In the genomic region with DNA sequence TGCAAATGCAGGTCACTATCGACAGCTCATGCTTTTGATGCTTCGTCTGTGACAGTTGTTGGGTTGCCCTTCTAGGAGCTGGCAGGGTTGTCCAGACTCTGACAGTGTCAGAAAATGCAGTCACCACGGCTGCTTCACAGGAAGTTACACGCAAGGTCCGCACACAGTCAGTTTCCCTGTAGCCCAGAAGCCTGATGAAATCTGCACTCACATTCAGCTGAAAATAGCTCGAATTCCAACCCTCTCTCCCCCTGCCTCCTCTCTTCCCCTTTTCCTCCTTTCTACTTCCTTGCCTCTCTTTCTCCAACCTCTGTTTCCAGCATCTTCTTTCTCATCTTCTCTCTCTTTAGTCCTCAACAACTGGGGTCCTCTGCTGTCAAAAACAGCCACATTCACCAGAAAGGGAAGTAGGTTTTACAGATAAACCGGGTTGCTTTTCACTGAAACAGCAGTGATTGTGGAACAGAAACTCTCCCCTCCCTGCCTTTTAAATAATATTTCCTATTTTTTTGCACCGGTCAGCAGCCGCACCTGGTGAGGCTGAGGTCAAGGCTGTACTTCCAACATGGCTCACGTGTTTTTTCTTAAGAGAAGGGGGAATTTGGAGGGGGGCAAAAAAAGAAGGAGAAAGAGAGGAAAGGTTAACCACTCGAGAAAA, we compare ENCODE assay signal across 10 cellular contexts.
DNase-seq lines count a peak whose midpoint lies in the region; ATAC-seq and TF ChIP-seq lines count a peak whose summit lies in the region.
"Had no signal": no experiment of that assay in that cellular context is flagged by ENCODE, and none has a peak within 500 bp of the region (broad histone marks: within the 10 kb centered on the region; RNA-seq: fewer than 3 reads in every experiment).

No MANE protein-coding gene starts in this region.

- DNase-seq in SK-N-SH (no peak), hepatocyte (ENCODE audit: low spot score) (no peak), retina (no peak), NCI-H187 (lab: John Stamatoyannopoulos, UW) (no peak)
- DNase-seq in activated CD4-positive, alpha-beta T cell treated with anti-CD3 and anti-CD28 coated beads for 48 hours: no peak
- DNase-seq: colonic mucosa; MG63; stimulated activated naive CD8-positive, alpha-beta T cell treated with anti-CD3 and anti-CD28 coated beads, Interleukin-15, Interleukin-2, amounts not matched to agents 100 U/mL and 50 U/mL, for 24 hours had no signal

- H3K36me3 ChIP-seq in SK-N-SH (replicated peaks in 1 of 2; ENCODE audit: control insufficient read depth in 1 of 2, insufficient read depth in 2 of 2, low read length in 1 of 2) (no peaks in the 10 kb centered on the region), hepatocyte (replicated peaks; ENCODE audit: insufficient read depth, low read depth) (no peaks in the 10 kb centered on the region), thymus (ENCODE audit: control insufficient read depth, insufficient read depth) (peaks cover 12% of the 10 kb centered on the region)
- H3K36me3 ChIP-seq: colonic mucosa, MG63 had no signal

- H3K4me3 ChIP-seq in SK-N-SH (ENCODE audit: low read depth in 2 of 2, low read length in 1 of 2) (peak overlapping the region; percentile 9 to 37; a peak in 3 of 4 replicates), hepatocyte (no peak overlapping the region), thymus (ENCODE audit: low read length) (no peak overlapping the region)
- H3K4me3 ChIP-seq: colonic mucosa, MG63 had no signal

- peaks cover 0 to 35% of the 10 kb centered on the region in 2 experiments; a peak in 3 of 4 replicates for H3K4me1 ChIP-seq in SK-N-SH (ENCODE audit: control insufficient read depth in 1 of 2, insufficient read depth in 2 of 2, low read depth in 1 of 2, low read length in 1 of 2)
- H3K4me1 ChIP-seq in hepatocyte (ENCODE audit: insufficient read depth): peaks cover 57% of the 10 kb centered on the region
- peaks cover 21% of the 10 kb centered on the region for H3K4me1 ChIP-seq in thymus (ENCODE audit: control insufficient read depth, insufficient read depth, low read length)

- no peaks in the 10 kb centered on the region for H3K9me3 ChIP-seq in SK-N-SH
- H3K9me3 ChIP-seq in hepatocyte (ENCODE audit: low read depth): no peaks in the 10 kb centered on the region
- no peaks in the 10 kb centered on the region for H3K9me3 ChIP-seq in thymus (ENCODE audit: control insufficient read depth)
- H3K9me3 ChIP-seq: colonic mucosa, MG63 had no signal

- H3K27me3 ChIP-seq in SK-N-SH (ENCODE audit: insufficient read depth) (no peaks in the 10 kb centered on the region), hepatocyte (no peaks in the 10 kb centered on the region), thymus (ENCODE audit: control insufficient read depth, insufficient read depth) (no peaks in the 10 kb centered on the region)
- H3K27me3 ChIP-seq: colonic mucosa, MG63 had no signal

- no peak for TF ChIP-seq CTCF in SK-N-SH (IDR thresholded peaks at IDR 0.05)
- TF ChIP-seq CTCF in hepatocyte (IDR thresholded peaks at IDR 0.05; ENCODE audit: poor library complexity): no peak

- H4K20me1 ChIP-seq in SK-N-SH (ENCODE audit: insufficient read depth) (no peaks in the 10 kb centered on the region), hepatocyte (ENCODE audit: insufficient read depth, poor library complexity, severe bottlenecking) (no peaks in the 10 kb centered on the region)

- peaks cover 25% of the 10 kb centered on the region for H3F3A ChIP-seq in SK-N-SH (replicated peaks; ENCODE audit: insufficient read depth)

- TF ChIP-seq RAD21 in SK-N-SH (IDR thresholded peaks at IDR 0.05; ENCODE audit: low read length): no peak

- WGBS in SK-N-SH (ENCODE audit: low lambda C conversion rate): 38% methylated on average over 11 of the region's 11 CpGs
- 68% methylated on average over 11 of the region's 11 CpGs for WGBS in hepatocyte (ENCODE audit: low lambda C conversion rate, missing lambda C conversion rate)
- 53% methylated on average over 11 of the region's 11 CpGs for WGBS in thymus

- TF ChIP-seq EP300 in SK-N-SH (IDR thresholded peaks at IDR 0.05; ENCODE audit: borderline replicate concordance in 1 of 2, low read depth in 1 of 2, low read length in 1 of 2): no peak

- H3K9me2 ChIP-seq in SK-N-SH (no peaks in the 10 kb centered on the region), hepatocyte (replicated peaks; ENCODE audit: insufficient read depth) (no peaks in the 10 kb centered on the region)

- peak; percentile 47 for ATAC-seq in GM21528 (IDR thresholded peaks at IDR 0.05; ENCODE audit: low FRiP score, unreplicated experiment)
- ATAC-seq: stimulated activated naive CD8-positive, alpha-beta T cell treated with anti-CD3 and anti-CD28 coated beads, Interleukin-15, Interleukin-2, amounts not matched to agents 100 U/mL and 50 U/mL, for 24 hours had no signal

- CTCF ChIA-PET in SK-N-SH (lab: Yijun Ruan, JAX): interaction anchor here (1.2 kb wide), 1 partner anchor 66 kb away, joined by 3 read pairs; no protein-coding TSS in a partner anchor

- H3K9ac ChIP-seq in SK-N-SH: peak overlapping the region; percentile 83

- H2AFZ ChIP-seq in SK-N-SH (ENCODE audit: low read depth) (peak overlapping the region; percentile 75), hepatocyte (peak overlapping the region; percentile 41)

- H3K79me2 ChIP-seq in SK-N-SH (ENCODE audit: insufficient read depth) (peaks cover 14% of the 10 kb centered on the region; the same call in 1 of the 2 replicates), hepatocyte (peaks cover 94% of the 10 kb centered on the region)

- H3K27ac ChIP-seq in SK-N-SH (ENCODE audit: low read depth in 2 of 2, low read length in 1 of 2) (peak overlapping the region; percentile 64 to 97; a peak in 3 of 4 replicates), hepatocyte (peak overlapping the region; percentile 57), thymus (ENCODE audit: low read depth) (peak overlapping the region; percentile 66)
- H3K27ac ChIP-seq: colonic mucosa had no signal

- H3K4me2 ChIP-seq in SK-N-SH: peak overlapping the region; percentile 74
- H3K4me2 ChIP-seq in hepatocyte: peak overlapping the region; percentile 50

- POLR2A ChIA-PET in SK-N-SH (lab: Yijun Ruan, JAX): no interaction called here

TF ChIP-seq in SK-N-SH, 30 proteins besides CTCF, POLR2A, EP300 and RAD21:
- TF ChIP-seq RCOR1 (IDR thresholded peaks at IDR 0.05; ENCODE audit: low read length): no peak
- no peak for TF ChIP-seq MXI1 (IDR thresholded peaks at IDR 0.05; ENCODE audit: low read depth, low read length)
- TF ChIP-seq, protein P1, sequence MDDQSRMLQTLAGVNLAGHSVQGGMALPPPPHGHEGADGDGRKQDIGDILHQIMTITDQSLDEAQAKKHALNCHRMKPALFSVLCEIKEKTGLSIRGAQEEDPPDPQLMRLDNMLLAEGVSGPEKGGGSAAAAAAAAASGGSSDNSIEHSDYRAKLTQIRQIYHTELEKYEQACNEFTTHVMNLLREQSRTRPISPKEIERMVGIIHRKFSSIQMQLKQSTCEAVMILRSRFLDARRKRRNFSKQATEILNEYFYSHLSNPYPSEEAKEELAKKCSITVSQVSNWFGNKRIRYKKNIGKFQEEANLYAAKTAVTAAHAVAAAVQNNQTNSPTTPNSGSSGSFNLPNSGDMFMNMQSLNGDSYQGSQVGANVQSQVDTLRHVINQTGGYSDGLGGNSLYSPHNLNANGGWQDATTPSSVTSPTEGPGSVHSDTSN (IDR thresholded peaks at IDR 0.05): peak; percentile 39; the same call in 1 of the 2 replicates
TF ChIP-seq in SK-N-SH: peak in this region for 1.

Comparison
In these comparisons a context has a peak if more than half of its experiments do, and no peak if none do; other contexts are left out.
1. H3K4me3 ChIP-seq: peak in SK-N-SH (2 of 2); none in hepatocyte (single experiment) and thymus (single experiment).
2. Peak in every context shown above with its lines, with median percentiles within 50 percentile points of each other: H3K27ac ChIP-seq.